19 cellular contexts compared by ENCODE assay signal in the genomic region with DNA sequence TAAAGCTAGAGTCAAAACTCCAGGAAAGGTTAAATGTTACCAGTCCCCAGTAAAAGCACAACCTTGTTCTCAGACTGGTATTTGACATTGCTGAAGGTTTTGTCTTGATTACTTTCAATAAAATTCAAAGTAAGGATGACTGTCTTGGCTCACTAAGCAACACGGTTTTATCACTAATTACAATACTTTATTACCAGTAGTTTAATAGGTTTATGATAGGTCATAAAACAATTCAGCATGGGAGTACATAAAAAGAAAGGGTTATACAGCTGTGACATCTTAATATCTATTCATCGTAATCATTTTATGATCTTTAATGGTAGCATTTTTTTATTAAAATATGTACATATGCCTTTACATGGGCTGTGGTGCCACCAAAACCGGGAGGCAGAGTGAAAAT.
"Had no signal": no experiment of that assay in that cellular context is flagged by ENCODE, and none has a peak within 500 bp of the region (broad histone marks: within the 10 kb centered on the region; RNA-seq: fewer than 3 reads in every experiment).

No MANE protein-coding gene starts in this region.

- H3K4me1 ChIP-seq: body of pancreas, colonic mucosa, heart left ventricle, prostate gland had no signal

- DNase-seq: activated CD4-positive, alpha-beta T cell treated with anti-CD3 and anti-CD28 coated beads, Interleukin-2, amount 10 ng/mL, durations not matched to agents 24 days and 14 days; activated CD4-positive, CD25-positive, alpha-beta regulatory T cell; activated CD8-positive, alpha-beta memory T cell treated with anti-CD3 and anti-CD28 coated beads, Interleukin-2, amount 50 U/mL, for 48 hours; activated gamma-delta T cell; activated T-cell treated with anti-CD3 and anti-CD28 coated beads, Interleukin-2, amount 50 U/mL, for 72 hours; amygdala; body of pancreas; central memory CD4-positive, alpha-beta T cell; colonic mucosa; effector memory CD4-positive, alpha-beta T cell; heart left ventricle; midbrain; occipital lobe; right cardiac atrium; stimulated activated naive CD8-positive, alpha-beta T cell treated with anti-CD3 and anti-CD28 coated beads, Interleukin-15, amount 100 ng/mL, for 72 hours; T-helper 17 cell had no signal

- H3K9me3 ChIP-seq: body of pancreas, colonic mucosa, heart left ventricle, prostate gland had no signal

- H3K4me3 ChIP-seq: body of pancreas, colonic mucosa, heart left ventricle, prostate gland, skin epidermis had no signal

- H3K27ac ChIP-seq: body of pancreas, colonic mucosa, epithelial cell of prostate, heart left ventricle, prostate gland, skin epidermis had no signal

- H3K36me3 ChIP-seq: colonic mucosa, heart left ventricle, prostate gland had no signal
